ENCODE assay signal across 8 cellular contexts in the genomic region with DNA sequence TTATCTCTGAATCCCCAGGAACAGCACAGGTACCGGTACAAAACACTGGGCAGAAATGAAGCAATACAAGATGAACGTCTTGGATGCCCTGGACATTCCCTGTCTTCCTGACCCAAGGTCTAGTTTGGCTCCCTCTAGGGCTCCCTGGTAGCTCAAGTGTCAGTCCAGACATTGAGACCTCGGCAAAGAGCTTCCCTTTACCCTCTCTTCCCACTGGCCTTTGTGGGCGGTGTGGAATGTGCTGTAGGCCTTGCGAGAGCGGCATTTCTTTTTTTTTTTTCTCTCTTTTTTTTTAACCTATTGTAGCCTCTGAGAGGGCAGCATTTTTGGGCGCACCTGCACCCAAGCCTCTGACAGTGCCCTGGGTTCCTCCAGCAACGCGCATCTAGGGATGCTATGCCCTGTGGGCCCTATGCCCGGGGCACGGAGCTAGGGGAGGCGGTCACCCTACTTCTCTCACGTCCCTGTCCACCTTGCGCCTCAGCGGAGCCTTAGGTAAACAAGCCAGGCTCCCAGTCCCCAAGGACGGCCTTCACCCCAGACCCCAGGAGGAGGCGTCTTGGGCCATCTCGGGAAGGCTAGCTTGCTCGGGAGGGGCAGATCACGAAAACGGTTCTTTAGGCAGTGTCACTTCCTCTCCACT. TPM values are rescaled to one million over a fixed set of nuclear protein-coding genes. Genes with fewer than 3 reads are reported as not detected.
DNase-seq lines count a peak whose midpoint lies in the region; ATAC-seq and TF ChIP-seq lines count a peak whose summit lies in the region.

No MANE protein-coding gene starts in this region.

- no peaks in the 10 kb centered on the region for H3K9me3 ChIP-seq in BE2C
- no peaks in the 10 kb centered on the region for H3K9me3 ChIP-seq in right lobe of liver
- no peaks in the 10 kb centered on the region for H3K9me3 ChIP-seq in upper lobe of left lung

- TF ChIP-seq CTCF in BE2C (IDR thresholded peaks at IDR 0.05; ENCODE audit: low read depth, low read length): 0 out of 2 replicates have a peak, but pooled peaks have one; percentile 5
- TF ChIP-seq CTCF in brain (conservative IDR thresholded peaks at IDR 0.05): no peak
- no peak for TF ChIP-seq CTCF in right lobe of liver (IDR thresholded peaks at IDR 0.05)
- TF ChIP-seq CTCF in upper lobe of left lung (IDR thresholded peaks at IDR 0.05): no peak

- no peaks in the 10 kb centered on the region for H3K27me3 ChIP-seq in BE2C
- H3K27me3 ChIP-seq in right lobe of liver: no peaks in the 10 kb centered on the region
- H3K27me3 ChIP-seq in upper lobe of left lung: no peaks in the 10 kb centered on the region

- no peak for DNase-seq in BE2C
- peak in 2 of 3 donors; percentile 55 to 72 for DNase-seq in right lobe of liver
- DNase-seq in upper lobe of left lung: peak in 1 of 2 donors; percentile 50
- no peak for DNase-seq in NCI-H510A (lab: John Stamatoyannopoulos, UW)
- DNase-seq in DMS 273 (lab: John Stamatoyannopoulos, UW; ENCODE audit: unreplicated experiment): no peak

- no peak for TF ChIP-seq EP300 in upper lobe of left lung (IDR thresholded peaks at IDR 0.05)

- peaks cover 3% of the 10 kb centered on the region for H3K36me3 Mint-ChIP-seq in brain

- peaks cover 8% of the 10 kb centered on the region for H3K27me3 Mint-ChIP-seq in brain

- no peak for TF ChIP-seq POLR2A in right lobe of liver (IDR thresholded peaks at IDR 0.05)
- no peak for TF ChIP-seq POLR2A in upper lobe of left lung (IDR thresholded peaks at IDR 0.05)

- peaks cover 42% of the 10 kb centered on the region for H3K4me1 Mint-ChIP-seq in brain

- peak overlapping the region; percentile 86 to 100 (median 99) for H3K27ac Mint-ChIP-seq in brain

- H3K4me3 ChIP-seq in BE2C (ENCODE audit: low read depth, low read length) (peak overlapping the region; percentile 90), right lobe of liver (peak overlapping the region; percentile 57 to 68 (median 63)), upper lobe of left lung (peak overlapping the region in 3 of 4 donors; percentile 66 to 80 (median 76))

- H3K27ac ChIP-seq in right lobe of liver: peak overlapping the region; percentile 96 to 99 (median 96)
- peak overlapping the region; percentile 93 to 100 (median 96) for H3K27ac ChIP-seq in upper lobe of left lung

- peaks cover 4% of the 10 kb centered on the region; the same call in 1 of the 2 replicates for H3K36me3 ChIP-seq in BE2C
- H3K36me3 ChIP-seq in right lobe of liver: no peaks in the 10 kb centered on the region
- H3K36me3 ChIP-seq in upper lobe of left lung: no peaks in the 10 kb centered on the region

- intact Hi-C loops in right lobe of liver (cut with DNase I): loop anchor here in 1 of 2 donors (10.0 kb wide), 1 partner anchor 151 kb away; the partner anchor contains the start of gene ESRP2

- H3K4me3 Mint-ChIP-seq in brain: peak overlapping the region; percentile 84 to 91 (median 87)

- H3K4me1 ChIP-seq in BE2C: peaks cover 6% of the 10 kb centered on the region
- H3K4me1 ChIP-seq in right lobe of liver: peaks cover 2 to 66% (median 35%) of the 10 kb centered on the region in 4 donors
- H3K4me1 ChIP-seq in upper lobe of left lung: peaks cover 72 to 80% (median 76%) of the 10 kb centered on the region in 4 donors

- peak; percentile 5 for ATAC-seq in HG03571 (IDR thresholded peaks at IDR 0.05; ENCODE audit: unreplicated experiment)
- peak in 1 of 4 donors; percentile 0 for ATAC-seq in right lobe of liver
- peak in 1 of 2 donors; percentile 26 for ATAC-seq in upper lobe of left lung (ENCODE audit: low FRiP score in 2 of 2)
- no peak for ATAC-seq in GM18861 (IDR thresholded peaks at IDR 0.05; ENCODE audit: unreplicated experiment)

- H3K9me3 Mint-ChIP-seq in brain: no peaks in the 10 kb centered on the region

- 30% methylated on average over 11 of the region's 21 CpGs for WGBS in right lobe of liver (ENCODE audit: insufficient coverage, low coverage, low lambda C conversion rate, missing lambda C conversion rate)
- 32 to 46% methylated on average over 15 to 17 of the region's 21 CpGs for WGBS in upper lobe of left lung, 2 donors

RNA-seq across cellular contexts. Expression of gene NFATC3, which starts 1.2 kb away (rescaled TPM):
- polyA plus RNA-seq in BE2C (2012; ENCODE audit: insufficient read depth, insufficient read length, low read depth): 17.5 TPM
- polyA plus RNA-seq in brain (ENCODE audit: insufficient read depth, low read depth, low replicate concordance): 33.2 TPM
- 10 to 100 TPM; 19.9 to 30.1 (median 25.1) TPM for total RNA-seq in right lobe of liver
- 10 to 100 TPM; 49.1 to 95.3 (median 68.0) TPM for total RNA-seq in upper lobe of left lung

Comparison
In these comparisons a context has a peak if more than half of its experiments do, and no peak if none do; other contexts are left out.
1. DNase-seq: peak in right lobe of liver (2 of 3); none in BE2C (single experiment), NCI-H510A (single experiment) and DMS 273 (single experiment).
2. Peak in every context shown above with its lines, with median percentiles within 50 percentile points of each other: H3K4me3 ChIP-seq.